Comparison of ENCODE assay signal across 26 cellular contexts in the genomic region with DNA sequence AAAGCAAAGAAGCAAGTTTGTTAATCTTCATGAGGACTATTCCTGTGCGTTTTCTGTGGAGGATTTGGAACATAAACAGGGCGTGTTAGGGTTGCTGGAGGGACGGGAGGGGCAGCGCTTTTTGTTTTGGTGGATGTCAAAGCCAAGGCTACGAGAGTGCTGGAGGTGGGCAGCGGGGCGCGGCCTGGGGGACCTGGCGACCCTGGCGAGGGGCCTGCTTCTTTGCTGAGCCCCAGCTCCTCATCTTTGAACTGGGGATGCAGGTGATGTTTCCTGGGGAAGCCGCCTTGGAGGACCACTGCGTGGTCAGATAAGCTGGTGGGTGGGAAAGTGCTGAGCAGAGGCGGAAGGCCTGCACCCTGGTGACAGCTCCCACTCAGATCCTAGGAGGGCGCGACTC. TPM values are rescaled to one million over a fixed set of nuclear protein-coding genes. Genes with fewer than 3 reads are reported as not detected.
DNase-seq lines count a peak whose midpoint lies in the region; ATAC-seq and TF ChIP-seq lines count a peak whose summit lies in the region.
"Had no signal": no experiment of that assay in that cellular context is flagged by ENCODE, and none has a peak within 500 bp of the region (broad histone marks: within the 10 kb centered on the region; RNA-seq: fewer than 3 reads in every experiment).

No MANE protein-coding gene starts in this region.

- H4K20me1 ChIP-seq in BLaER1 (0 out of 2 replicates have a peak, but pooled peaks cover 6% of the 10 kb centered on the region), PC-3 (ENCODE audit: low read length) (no peaks in the 10 kb centered on the region), OCI-LY7 (ENCODE audit: insufficient read depth, low read length) (no peaks in the 10 kb centered on the region), MM.1S (ENCODE audit: insufficient read depth, low read length) (no peaks in the 10 kb centered on the region), smooth muscle cell (ENCODE audit: low read depth) (no peaks in the 10 kb centered on the region)
- H4K20me1 ChIP-seq in BLaER1 treated with 17β-estradiol and CSF1 and Interleukin-3, amounts not matched to agents 10 nM and 100 nM: peaks cover 0 to 16% (median 0%) of the 10 kb centered on the region in 11 experiments; a peak in 4 of 22 replicates

- H3K27ac ChIP-seq in BLaER1: 0 out of 2 replicates have a peak overlapping the region, but pooled peaks have one; percentile 9
- H3K27ac ChIP-seq in BLaER1 treated with 17β-estradiol and CSF1 and Interleukin-3, amounts not matched to agents 10 nM and 100 nM: no peak overlapping the region
- H3K27ac ChIP-seq in PC-3 (ENCODE audit: low read length): no peak overlapping the region
- no peak overlapping the region for H3K27ac ChIP-seq in OCI-LY7 (ENCODE audit: low read depth, low read length, poor library complexity, severe bottlenecking)
- H3K27ac ChIP-seq in MM.1S (ENCODE audit: low read length): no peak overlapping the region
- H3K27ac ChIP-seq in smooth muscle cell (ENCODE audit: low read depth): no peak overlapping the region

- no peak overlapping the region for H3K9ac ChIP-seq in BLaER1
- no peak overlapping the region for H3K9ac ChIP-seq in BLaER1 treated with 17β-estradiol and CSF1 and Interleukin-3, amounts not matched to agents 10 nM and 100 nM
- no peak overlapping the region for H3K9ac ChIP-seq in PC-3 (ENCODE audit: low read length)
- no peak overlapping the region for H3K9ac ChIP-seq in MM.1S (ENCODE audit: low read length)
- no peak overlapping the region for H3K9ac ChIP-seq in smooth muscle cell (ENCODE audit: low read depth)

- H3K36me3 ChIP-seq in BLaER1 (no peaks in the 10 kb centered on the region), PC-3 (ENCODE audit: low read depth, low read length) (no peaks in the 10 kb centered on the region), OCI-LY7 (ENCODE audit: insufficient read depth, low read length) (no peaks in the 10 kb centered on the region), MM.1S (replicated peaks; ENCODE audit: insufficient read depth, low read length) (no peaks in the 10 kb centered on the region), smooth muscle cell (ENCODE audit: low read depth) (no peaks in the 10 kb centered on the region)
- no peaks in the 10 kb centered on the region for H3K36me3 ChIP-seq in BLaER1 treated with 17β-estradiol and CSF1 and Interleukin-3, amounts not matched to agents 10 nM and 100 nM
- H3K36me3 ChIP-seq: BE2C had no signal

- WGBS in smooth muscle cell (ENCODE audit: low lambda C conversion rate): 94% methylated on average over 15 of the region's 15 CpGs

- H3K36me3 Mint-ChIP-seq in nephron (ENCODE audit: low read depth): no peaks in the 10 kb centered on the region
- H3K36me3 Mint-ChIP-seq: CD14-positive monocyte; CD4-positive, alpha-beta memory T cell; CD4-positive, CD25-positive, alpha-beta regulatory T cell; CD8-positive, alpha-beta memory T cell had no signal

- H3K4me1 Mint-ChIP-seq in nephron: peaks cover 58% of the 10 kb centered on the region
- H3K4me1 Mint-ChIP-seq: CD14-positive monocyte; CD4-positive, alpha-beta memory T cell; CD4-positive, CD25-positive, alpha-beta regulatory T cell; CD8-positive, alpha-beta memory T cell had no signal

- no peaks in the 10 kb centered on the region for H3F3A ChIP-seq in PC-3 (ENCODE audit: low read length, unreplicated experiment)
- no peaks in the 10 kb centered on the region for H3F3A ChIP-seq in MM.1S (ENCODE audit: insufficient read depth, low read length)
- H3F3A ChIP-seq in smooth muscle cell (ENCODE audit: low read depth): no peaks in the 10 kb centered on the region

- H3K4me2 ChIP-seq in BLaER1: peak overlapping the region; percentile 42
- H3K4me2 ChIP-seq in BLaER1 treated with 17β-estradiol and CSF1 and Interleukin-3, amounts not matched to agents 10 nM and 100 nM: peak overlapping the region in 7 of 11 experiments; percentile 11 to 51 (median 41); a peak in 11 of 22 replicates
- H3K4me2 ChIP-seq in PC-3 (ENCODE audit: low read length): no peak overlapping the region
- H3K4me2 ChIP-seq in OCI-LY7 (ENCODE audit: low read length): no peak overlapping the region
- no peak overlapping the region for H3K4me2 ChIP-seq in MM.1S (ENCODE audit: low read depth, low read length)
- no peak overlapping the region for H3K4me2 ChIP-seq in smooth muscle cell

- intact Hi-C loops in PC-3 (cut with micrococcal nuclease) (no loop called here), OCI-LY7 (cut with micrococcal nuclease; ENCODE audit: unreplicated experiment) (no loop called here)

- H3K4me1 ChIP-seq in BLaER1 (peaks cover 29% of the 10 kb centered on the region), PC-3 (ENCODE audit: insufficient read depth, low read length) (no peaks in the 10 kb centered on the region), OCI-LY7 (ENCODE audit: insufficient read depth, low read length, poor library complexity, severe bottlenecking) (no peaks in the 10 kb centered on the region), MM.1S (ENCODE audit: low read length) (no peaks in the 10 kb centered on the region), smooth muscle cell (ENCODE audit: low read depth) (peaks cover 2% of the 10 kb centered on the region)
- H3K4me1 ChIP-seq in BLaER1 treated with 17β-estradiol and CSF1 and Interleukin-3, amounts not matched to agents 10 nM and 100 nM: peaks cover 5 to 29% (median 22%) of the 10 kb centered on the region in 10 experiments; a peak in 17 of 20 replicates
- H3K4me1 ChIP-seq: BE2C had no signal

- H3K4me3 ChIP-seq in BLaER1 (no peak overlapping the region), PC-3 (ENCODE audit: low read length) (no peak overlapping the region), OCI-LY7 (ENCODE audit: low read depth, low read length, poor library complexity, severe bottlenecking) (no peak overlapping the region), MM.1S (ENCODE audit: low read length) (no peak overlapping the region), smooth muscle cell (no peak overlapping the region)
- no peak overlapping the region for H3K4me3 ChIP-seq in BLaER1 treated with 17β-estradiol and CSF1 and Interleukin-3, amounts not matched to agents 10 nM and 100 nM
- H3K4me3 ChIP-seq: GM12878 had no signal

- BruUV-seq in PC-3 (replicated peaks; lab: Mats Ljungman, UMichigan): no TSS peak
- no TSS peak for BruUV-seq in OCI-LY7 (replicated peaks; lab: Mats Ljungman, UMichigan)

- H3K79me2 ChIP-seq in PC-3 (ENCODE audit: low read length) (no peaks in the 10 kb centered on the region), OCI-LY7 (ENCODE audit: insufficient read depth, low read depth, low read length) (no peaks in the 10 kb centered on the region), MM.1S (ENCODE audit: low read length) (no peaks in the 10 kb centered on the region), smooth muscle cell (ENCODE audit: low read depth) (no peaks in the 10 kb centered on the region)

- no peak overlapping the region for H3K4me3 Mint-ChIP-seq in nephron
- H3K4me3 Mint-ChIP-seq: CD14-positive monocyte; CD4-positive, alpha-beta memory T cell; CD4-positive, CD25-positive, alpha-beta regulatory T cell; CD8-positive, alpha-beta memory T cell had no signal

- POLR2A ChIA-PET in PC-3 (lab: Charles Lee; ENCODE audit: unreplicated experiment) (no interaction called here), OCI-LY7 (lab: Charles Lee) (no interaction called here)

- H3K27me3 ChIP-seq in BLaER1: no peaks in the 10 kb centered on the region
- H3K27me3 ChIP-seq in BLaER1 treated with 17β-estradiol and CSF1 and Interleukin-3, amounts not matched to agents 10 nM and 100 nM: no peaks in the 10 kb centered on the region
- no peaks in the 10 kb centered on the region for H3K27me3 ChIP-seq in PC-3 (ENCODE audit: low read length)
- H3K27me3 ChIP-seq in MM.1S (replicated peaks; ENCODE audit: insufficient read depth, low read length): peaks cover 95% of the 10 kb centered on the region
- H3K27me3 ChIP-seq in smooth muscle cell (ENCODE audit: low read depth): no peaks in the 10 kb centered on the region
- H3K27me3 ChIP-seq: BE2C had no signal

- H3K27me3 Mint-ChIP-seq in nephron (ENCODE audit: low read depth): no peaks in the 10 kb centered on the region

- no peak for DNase-seq in PC-3
- DNase-seq in NCI-H1436 treated with DMSO at 0.1 percent for 48 hours (lab: John Stamatoyannopoulos, UW): no peak
- no peak for DNase-seq in OCI-LY7 (ENCODE audit: low spot score)
- no peak for DNase-seq in MM.1S
- DNase-seq in smooth muscle cell (lab: John Stamatoyannopoulos, UW; ENCODE audit: unreplicated experiment): no peak
- DNase-seq: 8988T; ACHN; BE2C; C1 segment of cervical spinal cord; CD4-positive, alpha-beta memory T cell; CD4-positive, CD25-positive, alpha-beta regulatory T cell; CD8-positive, alpha-beta memory T cell; COR-L47; DMS 273 treated with DMSO at 0.1 percent for 48 hours; DMS153; DMS53; DMS79; DND-41; EL; GDM1 had no signal

- peak overlapping the region; percentile 38 to 88 (median 73) for H3K27ac Mint-ChIP-seq in nephron
- H3K27ac Mint-ChIP-seq: CD14-positive monocyte; CD4-positive, alpha-beta memory T cell; CD8-positive, alpha-beta memory T cell had no signal

- TF ChIP-seq CTCF in PC-3 (conservative IDR thresholded peaks at IDR 0.05; ENCODE audit: low read depth, low read length): no peak
- no peak for TF ChIP-seq CTCF in nephron (IDR thresholded peaks at IDR 0.05; ENCODE audit: unreplicated experiment in 3 of 3)
- TF ChIP-seq CTCF in OCI-LY7 (conservative IDR thresholded peaks at IDR 0.05; ENCODE audit: low read length): no peak
- TF ChIP-seq CTCF in MM.1S (IDR thresholded peaks at IDR 0.05; ENCODE audit: low read length): no peak
- TF ChIP-seq CTCF in smooth muscle cell (IDR thresholded peaks at IDR 0.05; ENCODE audit: borderline replicate concordance, insufficient read depth, poor library complexity, severe bottlenecking): no peak

- H3K9me3 ChIP-seq in BLaER1 (peaks cover 7% of the 10 kb centered on the region; the same call in 1 of the 2 replicates), PC-3 (ENCODE audit: low read length) (no peaks in the 10 kb centered on the region), OCI-LY7 (ENCODE audit: low read length) (no peaks in the 10 kb centered on the region), MM.1S (replicated peaks; ENCODE audit: insufficient read depth, low read length) (no peaks in the 10 kb centered on the region), smooth muscle cell (replicated peaks; ENCODE audit: low read depth) (no peaks in the 10 kb centered on the region)
- peaks cover 0 to 11% (median 7%) of the 10 kb centered on the region in 11 experiments; a peak in 9 of 22 replicates for H3K9me3 ChIP-seq in BLaER1 treated with 17β-estradiol and CSF1 and Interleukin-3, amounts not matched to agents 10 nM and 100 nM (replicated peaks in 1 of 11)
- H3K9me3 ChIP-seq: BE2C had no signal

- H3K9me2 ChIP-seq in PC-3 (replicated peaks; ENCODE audit: low read length) (no peaks in the 10 kb centered on the region), OCI-LY7 (ENCODE audit: insufficient read depth, low read length) (no peaks in the 10 kb centered on the region), MM.1S (replicated peaks; ENCODE audit: insufficient read depth, low read length) (no peaks in the 10 kb centered on the region)

- H2AFZ ChIP-seq in PC-3 (ENCODE audit: low read length): no peak overlapping the region
- H2AFZ ChIP-seq in OCI-LY7 (ENCODE audit: low read length): no peak overlapping the region
- no peak overlapping the region for H2AFZ ChIP-seq in MM.1S (ENCODE audit: low read length)
- no peak overlapping the region for H2AFZ ChIP-seq in smooth muscle cell (ENCODE audit: low read depth)

- CTCF ChIA-PET in PC-3 (lab: Charles Lee): no interaction called here
- CTCF ChIA-PET in OCI-LY7 (lab: Charles Lee; ENCODE audit: unreplicated experiment): no interaction called here

- peak; percentile 54 for ATAC-seq in PC-3
- ATAC-seq: GM12878 had no signal

- H3K9me3 Mint-ChIP-seq in nephron: no peaks in the 10 kb centered on the region

RNA-seq across cellular contexts. Expression of gene SORCS2, which starts 55.2 kb away (rescaled TPM):
- total RNA-seq in PC-3 (2014; rRNA removed): 4.1 and 6.6 TPM in 2 replicates
- 0.03 TPM in 1 of 2 replicates, not detected in the other for total RNA-seq in OCI-LY7 (2014; rRNA removed; shearing (Covaris generic))
- total RNA-seq in OCI-LY7 (2022): not detected in 2 replicates
- 3.9 and 9.3 TPM in 2 replicates for total RNA-seq in smooth muscle cell
- polyA plus RNA-seq in smooth muscle cell: 5.2 and 5.9 TPM in 2 replicates
- total RNA-seq: CD4-positive, alpha-beta memory T cell; CD4-positive, CD25-positive, alpha-beta regulatory T cell; CD8-positive, alpha-beta memory T cell; G401 had no signal
- polyA plus RNA-seq: CD4-positive, alpha-beta memory T cell; CD4-positive, CD25-positive, alpha-beta regulatory T cell; CD8-positive, alpha-beta memory T cell had no signal

Comparison
In these comparisons a context has a peak if more than half of its experiments do, and no peak if none do; other contexts are left out.
1. H3K4me2 ChIP-seq: peak in BLaER1 (single experiment) and BLaER1 treated with 17β-estradiol and CSF1 and Interleukin-3, amounts not matched to agents 10 nM and 100 nM (7 of 11); none in PC-3 (single experiment), OCI-LY7 (single experiment), MM.1S (single experiment) and smooth muscle cell (single experiment).